In the genomic region with DNA sequence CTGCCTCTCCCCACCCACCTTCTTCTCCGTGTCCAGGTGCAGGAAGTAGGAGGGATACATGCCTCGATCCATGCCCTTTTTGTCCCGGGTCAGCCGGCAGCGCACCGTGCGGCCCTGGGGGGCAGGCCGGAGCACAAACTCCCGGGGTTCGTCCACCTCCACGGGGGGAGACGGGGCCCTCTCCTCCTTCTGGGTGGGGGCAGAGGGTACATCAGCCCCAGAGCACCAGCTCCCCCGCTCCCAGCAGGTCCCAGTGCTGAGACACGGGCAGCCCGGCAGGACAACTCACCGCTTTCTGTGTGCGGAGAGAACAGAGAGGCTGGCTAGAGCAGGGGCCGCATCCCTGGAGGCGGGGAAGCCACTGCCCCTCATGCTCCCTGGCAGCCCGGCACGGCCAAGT, we compare ENCODE assay signal across 1 cellular context.
TF ChIP-seq lines count a peak whose summit lies in the region.

No MANE protein-coding gene starts in this region.

TF ChIP-seq in K562, 482 proteins besides CTCF, POLR2A, EP300 and RAD21:
- TF ChIP-seq ZKSCAN3 (CRISPR knock-in tag; IDR thresholded peaks at IDR 0.05) (no peak), FOXM1 (IDR thresholded peaks at IDR 0.05; ENCODE audit: low read depth) (no peak), FOXM1 (CRISPR knock-in tag; IDR thresholded peaks at IDR 0.05; ENCODE audit: low read depth) (0 out of 2 replicates have a peak, but pooled peaks have one; percentile 41)
